8 cellular contexts compared by ENCODE assay signal in genomic region chr1:156456625-156457465, GRCh38. TPM values are rescaled to one million over a fixed set of nuclear protein-coding genes. Genes with fewer than 3 reads are reported as not detected.
DNase-seq lines count a peak whose midpoint lies in the region; FAIRE-seq and TF ChIP-seq lines count a peak whose summit lies in the region.

No MANE protein-coding gene starts in this region.

- H3K27ac Mint-ChIP-seq in activated naive CD4-positive, alpha-beta T cell treated with anti-CD3 and anti-CD28 coated beads for 36 hours: peak overlapping the region; percentile 97

- H3K4me1 ChIP-seq in SJSA1 (replicated peaks) (peaks cover 15% of the 10 kb centered on the region), neuron (ENCODE audit: insufficient read depth, low read length) (peaks cover 10% of the 10 kb centered on the region)

- H3K4me3 ChIP-seq in HFF-Myc (replicated peaks; ENCODE audit: low read depth, low read length): peak overlapping the region; percentile 52
- H3K4me3 ChIP-seq in SJSA1: peak overlapping the region; percentile 44
- peak overlapping the region; percentile 51 for H3K4me3 ChIP-seq in neuron (ENCODE audit: low read length)

- peaks cover 10% of the 10 kb centered on the region for H3K4me1 Mint-ChIP-seq in activated naive CD4-positive, alpha-beta T cell treated with anti-CD3 and anti-CD28 coated beads for 36 hours (ENCODE audit: low read depth)

- H3K9me3 Mint-ChIP-seq in activated naive CD4-positive, alpha-beta T cell treated with anti-CD3 and anti-CD28 coated beads for 36 hours: no peaks in the 10 kb centered on the region

- no peaks in the 10 kb centered on the region for H3K27me3 Mint-ChIP-seq in activated naive CD4-positive, alpha-beta T cell treated with anti-CD3 and anti-CD28 coated beads for 36 hours (ENCODE audit: low read depth)

- TF ChIP-seq CTCF in HFF-Myc (IDR thresholded peaks at IDR 0.05; ENCODE audit: low read depth, low read length, missing control alignments): no peak

- CTCF ChIA-PET in activated naive CD4-positive, alpha-beta T cell treated with anti-CD3 and anti-CD28 coated beads for 36 hours (lab: Charles Lee): interaction anchor here (0.8 to 1.8 kb wide), 11 partner anchors 11 to 151 kb away, joined by 3 to 11 read pairs (median 5); partner anchors contain the start of gene MEF2D

- no peaks in the 10 kb centered on the region for H3K36me3 Mint-ChIP-seq in activated naive CD4-positive, alpha-beta T cell treated with anti-CD3 and anti-CD28 coated beads for 36 hours (ENCODE audit: low read depth)

- H3K9me3 ChIP-seq in SJSA1 (replicated peaks) (no peaks in the 10 kb centered on the region), neuron (ENCODE audit: low read length) (no peaks in the 10 kb centered on the region)

- FAIRE-seq in frontal cortex (lab: Jason Lieb, UNC): no peak

- H3K4me3 Mint-ChIP-seq in activated naive CD4-positive, alpha-beta T cell treated with anti-CD3 and anti-CD28 coated beads for 36 hours: peak overlapping the region; percentile 86

- H3K27ac ChIP-seq in SJSA1: peak overlapping the region; percentile 84

- H3K36me3 ChIP-seq in SJSA1 (no peaks in the 10 kb centered on the region), neuron (ENCODE audit: insufficient read depth, low read length) (no peaks in the 10 kb centered on the region)

- no peaks in the 10 kb centered on the region for H3K27me3 ChIP-seq in SJSA1 (replicated peaks)
- no peaks in the 10 kb centered on the region for H3K27me3 ChIP-seq in neuron (ENCODE audit: insufficient read depth, low read length)

- intact Hi-C loops in activated naive CD4-positive, alpha-beta T cell treated with anti-CD3 and anti-CD28 coated beads for 36 hours (cut with micrococcal nuclease): loop anchor here (1.0 to 5.0 kb wide), 11 partner anchors 23 to 360 kb away; partner anchors contain the start of genes CCT3, GPATCH4, ISG20L2 and METTL25B

- peak overlapping the region; percentile 92 for H2AFZ ChIP-seq in neuron (ENCODE audit: low read depth, low read length)

- peak; percentile 91 for DNase-seq in GM04503 (ENCODE audit: low read depth)
- peak; percentile 99 for DNase-seq in HFF-Myc (ENCODE audit: extremely low read depth, low read depth)
- peak; percentile 97 for DNase-seq in MV-4-11 (lab: John Stamatoyannopoulos, UW)
- DNase-seq in SJSA1 (ENCODE audit: low read depth in 1 of 2, low spot score in 2 of 2): peak; percentile 96 to 100
- peak; percentile 100 for DNase-seq in activated naive CD4-positive, alpha-beta T cell treated with anti-CD3 and anti-CD28 coated beads for 36 hours
- DNase-seq in frontal cortex (ENCODE audit: low spot score in 2 of 2): peak; percentile 83 to 93
- peak; percentile 98 for DNase-seq in stromal cell of bone marrow (ENCODE audit: low read depth)

RNA-seq across cellular contexts. Expression of gene MEF2D, which starts 43.7 kb away (rescaled TPM):
- total RNA-seq in SJSA1 (2014; rRNA removed; shearing (Covaris generic)): 7.0 and 9.8 TPM in 2 replicates
- total RNA-seq in activated naive CD4-positive, alpha-beta T cell treated with anti-CD3 and anti-CD28 coated beads for 36 hours: 10 to 100 TPM; 28.8 to 32.8 TPM
- 4.9 TPM for total RNA-seq in frontal cortex

Comparison
In these comparisons a context has a peak if more than half of its experiments do, and no peak if none do; other contexts are left out.
1. Peak in every context shown above with its lines: DNase-seq, H3K4me3 ChIP-seq and H3K27ac ChIP-seq.